8 cellular contexts compared by ENCODE assay signal in genomic region chr22:39003165-39003638, GRCh38. TPM values are rescaled to one million over a fixed set of nuclear protein-coding genes. Genes with fewer than 3 reads are reported as not detected.
DNase-seq lines count a peak whose midpoint lies in the region; ATAC-seq, FAIRE-seq and TF ChIP-seq lines count a peak whose summit lies in the region.

No MANE protein-coding gene starts in this region.

- ATAC-seq in activated T-cell treated with anti-CD3 and anti-CD28 coated beads, Interleukin-2, amount 50 U/mL, for 4 hours: peak; percentile 88 to 92

- DNase-seq in NCI-H524 (lab: John Stamatoyannopoulos, UW) (peak; percentile 29 to 67), NCI-H524 treated with DMSO at 0.1 percent for 48 hours (lab: John Stamatoyannopoulos, UW) (no peak), HK-2 (ENCODE audit: unreplicated experiment) (peak; percentile 70), RCC 7860 (ENCODE audit: low spot score) (peak; percentile 74), fibroblast of mammary gland (ENCODE audit: low read depth) (peak; percentile 87), neural crest cell (ENCODE audit: low read depth, low spot score) (peak; percentile 72), stromal cell of bone marrow (ENCODE audit: low read depth) (peak; percentile 83)
- peak; percentile 65 for DNase-seq in activated T-cell treated with anti-CD3 and anti-CD28 coated beads, Interleukin-2, amount 50 U/mL, for 4 hours

- H3K27ac Mint-ChIP-seq in neural crest cell (ENCODE audit: unreplicated experiment): no peak overlapping the region

- no peaks in the 10 kb centered on the region for H3K27me3 Mint-ChIP-seq in activated T-cell treated with anti-CD3 and anti-CD28 coated beads, Interleukin-2, amount 50 U/mL, for 4 hours (ENCODE audit: low read depth)
- peaks cover 12% of the 10 kb centered on the region for H3K27me3 Mint-ChIP-seq in neural crest cell (ENCODE audit: low read depth)

- H3K4me3 ChIP-seq in fibroblast of mammary gland (ENCODE audit: control insufficient read depth, low read depth, low read length): no peak overlapping the region

- TF ChIP-seq CTCF in fibroblast of mammary gland (conservative IDR thresholded peaks at IDR 0.05; ENCODE audit: control insufficient read depth, insufficient read depth, low read depth, low read length): peak; percentile 81
- peak; percentile 80 for TF ChIP-seq CTCF in neural crest cell (conservative IDR thresholded peaks at IDR 0.05)

- no peak overlapping the region for H3K4me3 Mint-ChIP-seq in activated T-cell treated with anti-CD3 and anti-CD28 coated beads, Interleukin-2, amount 50 U/mL, for 4 hours
- H3K4me3 Mint-ChIP-seq in neural crest cell: no peak overlapping the region

- peak; percentile 69 for FAIRE-seq in RCC 7860 (lab: Jason Lieb, UNC)

- H3K36me3 Mint-ChIP-seq in activated T-cell treated with anti-CD3 and anti-CD28 coated beads, Interleukin-2, amount 50 U/mL, for 4 hours (ENCODE audit: insufficient read depth): no peaks in the 10 kb centered on the region
- H3K36me3 Mint-ChIP-seq in neural crest cell (ENCODE audit: low read depth): no peaks in the 10 kb centered on the region

- peaks cover 10% of the 10 kb centered on the region for H3K4me1 Mint-ChIP-seq in activated T-cell treated with anti-CD3 and anti-CD28 coated beads, Interleukin-2, amount 50 U/mL, for 4 hours (ENCODE audit: low read depth)
- H3K4me1 Mint-ChIP-seq in neural crest cell: peaks cover 8% of the 10 kb centered on the region

- no peaks in the 10 kb centered on the region for H3K9me3 Mint-ChIP-seq in activated T-cell treated with anti-CD3 and anti-CD28 coated beads, Interleukin-2, amount 50 U/mL, for 4 hours
- H3K9me3 Mint-ChIP-seq in neural crest cell: peaks cover 1% of the 10 kb centered on the region

RNA-seq across cellular contexts. Expression of gene APOBEC3C, which starts 10.9 kb away (rescaled TPM):
- 10 to 100 TPM; 33.6 to 53.7 (median 51.2) TPM for total RNA-seq in activated T-cell treated with anti-CD3 and anti-CD28 coated beads, Interleukin-2, amount 50 U/mL, for 4 hours
- 8.1 and 9.5 TPM in 2 replicates for total RNA-seq in neural crest cell

RNA-seq across cellular contexts. Expression of gene APOBEC3D, which starts 17.7 kb away (rescaled TPM):
- 10 to 100 TPM; 14.3 to 19.4 (median 18.3) TPM for total RNA-seq in activated T-cell treated with anti-CD3 and anti-CD28 coated beads, Interleukin-2, amount 50 U/mL, for 4 hours
- total RNA-seq in neural crest cell: 1.1 and 1.4 TPM in 2 replicates

RNA-seq across cellular contexts. Expression of gene APOBEC3B, which starts 21.1 kb away (rescaled TPM):
- 1 to 10 TPM; 1.1 to 2.1 (median 1.2) TPM for total RNA-seq in activated T-cell treated with anti-CD3 and anti-CD28 coated beads, Interleukin-2, amount 50 U/mL, for 4 hours
- total RNA-seq in neural crest cell: 12.3 and 14.5 TPM in 2 replicates

RNA-seq across cellular contexts. Expression of gene APOBEC3F, which starts 37.5 kb away (rescaled TPM):
- 10 to 100 TPM in 1 of 3 donors, 1 to 10 TPM in 2; 8.3 to 12.3 (median 8.7) TPM for total RNA-seq in activated T-cell treated with anti-CD3 and anti-CD28 coated beads, Interleukin-2, amount 50 U/mL, for 4 hours
- total RNA-seq in neural crest cell: 5.9 and 6.7 TPM in 2 replicates

RNA-seq across cellular contexts. Expression of gene APOBEC3A, which starts 45.8 kb away (rescaled TPM):
- under 1 TPM in 1 of 3 donors, not detected in 2; 0.13 TPM for total RNA-seq in activated T-cell treated with anti-CD3 and anti-CD28 coated beads, Interleukin-2, amount 50 U/mL, for 4 hours
- not detected in 2 replicates for total RNA-seq in neural crest cell
